In the genomic region with DNA sequence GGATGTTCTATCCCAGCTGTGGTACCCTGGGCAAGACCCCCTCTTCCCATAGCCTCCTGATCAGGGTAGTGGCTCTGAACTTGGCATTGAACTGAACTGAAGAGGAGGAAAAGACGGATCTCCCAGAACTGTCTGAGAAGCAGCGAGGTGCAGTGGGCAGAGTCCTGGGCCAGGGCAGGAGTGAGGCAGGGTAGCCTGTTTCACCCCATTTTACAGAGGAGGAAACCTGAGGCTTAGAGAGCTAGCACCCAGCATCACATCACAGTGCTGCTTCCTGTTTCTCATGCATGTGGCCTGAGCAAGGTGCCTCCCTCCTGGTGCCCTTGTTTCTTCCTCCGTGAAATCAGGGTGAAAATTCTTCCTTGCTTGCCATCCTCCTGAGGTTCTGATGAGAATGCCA, we compare ENCODE assay signal across 25 cellular contexts. TPM values are rescaled to one million over a fixed set of nuclear protein-coding genes. Genes with fewer than 3 reads are reported as not detected.
DNase-seq lines count a peak whose midpoint lies in the region; ATAC-seq and TF ChIP-seq lines count a peak whose summit lies in the region.
"Had no signal": no experiment of that assay in that cellular context is flagged by ENCODE, and none has a peak within 500 bp of the region (broad histone marks: within the 10 kb centered on the region; RNA-seq: fewer than 3 reads in every experiment).

No MANE protein-coding gene starts in this region.

- H2AK5ac ChIP-seq in H9 (ENCODE audit: insufficient read length, low read length) = no peak overlapping the region

- H3K27ac Mint-ChIP-seq in activated CD4-positive, alpha-beta T cell treated with anti-CD3 and anti-CD28 coated beads, Interleukin-2, amount 10 ng/mL, durations not matched to agents 24 days and 14 days = peak overlapping the region; percentile 42
- peak overlapping the region in 2 of 3 experiments; percentile 35 to 49; a peak in 3 of 7 replicates for H3K27ac Mint-ChIP-seq in H9
- peak overlapping the region; percentile 91 for H3K27ac Mint-ChIP-seq in central memory CD8-positive, alpha-beta T cell (ENCODE audit: low read depth)
- peak overlapping the region; percentile 51 for H3K27ac Mint-ChIP-seq in nephron progenitor cell
- H3K27ac Mint-ChIP-seq in stimulated activated naive B cell treated with anti-CD40 and anti-IgM and Interleukin-4, amounts not matched to agents 10 μg/mL and 1 μg/mL and 100 μg/mL, for 72 hours = no peak overlapping the region

- H3K18ac ChIP-seq in H9 (ENCODE audit: insufficient read length, low read depth, low read length) = no peak overlapping the region

- H3K27me3 ChIP-seq in H9 (ENCODE audit: insufficient read depth, low read length) (no peaks in the 10 kb centered on the region), body of pancreas (no peaks in the 10 kb centered on the region)
- H3K27me3 ChIP-seq: cardiac muscle cell, hepatocyte, testis had no signal

- H4K8ac ChIP-seq in H9 (replicated peaks; ENCODE audit: insufficient read length, low read depth, low read length) = no peak overlapping the region

- no peak overlapping the region for H2BK120ac ChIP-seq in H9 (ENCODE audit: low read depth, low read length, poor library complexity, severe bottlenecking)

- no peak overlapping the region for H3K4me3 Mint-ChIP-seq in activated CD4-positive, alpha-beta T cell treated with anti-CD3 and anti-CD28 coated beads, Interleukin-2, amount 10 ng/mL, durations not matched to agents 24 days and 14 days
- H3K4me3 Mint-ChIP-seq in H9 (no peak overlapping the region; a peak in 1 of 5 replicates), nephron progenitor cell (no peak overlapping the region)
- H3K4me3 Mint-ChIP-seq in central memory CD8-positive, alpha-beta T cell = peak overlapping the region; percentile 12
- no peak overlapping the region for H3K4me3 Mint-ChIP-seq in stimulated activated naive B cell treated with anti-CD40 and anti-IgM and Interleukin-4, amounts not matched to agents 10 μg/mL and 1 μg/mL and 100 μg/mL, for 72 hours

- H2BK20ac ChIP-seq in H9 (ENCODE audit: low read depth, low read length, poor library complexity, severe bottlenecking) = no peak overlapping the region

- H4K5ac ChIP-seq in H9 (ENCODE audit: insufficient read length, low read depth, low read length) = no peak overlapping the region

- H3K36me3 ChIP-seq in body of pancreas (replicated peaks in 1 of 2; ENCODE audit: insufficient read depth in 1 of 2, low read depth in 2 of 2) = peaks cover 0 to 1% of the 10 kb centered on the region in 2 donors

- no peaks in the 10 kb centered on the region for H3K23me2 ChIP-seq in H9 (ENCODE audit: insufficient read length, low read depth, low read length, poor library complexity, severe bottlenecking)

- H3K9ac ChIP-seq in H9 (ENCODE audit: extremely low read depth, insufficient read length, low read length) = no peak overlapping the region

- no peak overlapping the region for H2BK12ac ChIP-seq in H9 (ENCODE audit: insufficient read length, low read depth, low read length)

- no peak overlapping the region for H3K4ac ChIP-seq in H9 (ENCODE audit: low read depth, low read length)

- no peak overlapping the region for H3K56ac ChIP-seq in H9 (ENCODE audit: insufficient read length, low read depth, low read length)

- H2BK5ac ChIP-seq in H9 (ENCODE audit: insufficient read length, low read length) = no peak overlapping the region

- no peak overlapping the region for H2AFZ ChIP-seq in H9 (ENCODE audit: low read length)
- H2AFZ ChIP-seq: hepatocyte had no signal

- peak; percentile 94 for ATAC-seq in central memory CD8-positive, alpha-beta T cell (replicated peaks; ENCODE audit: extremely low read depth, poor library complexity, severe bottlenecking)
- ATAC-seq in body of pancreas = no peak
- no peak for ATAC-seq in stimulated activated naive B cell treated with anti-CD40 and anti-IgM and Interleukin-4, amounts not matched to agents 10 μg/mL and 1 μg/mL and 100 μg/mL, for 72 hours (replicated peaks)
- ATAC-seq: HCT116, left ventricle myocardium superior, right cardiac atrium, Right ventricle myocardium inferior had no signal

- no peaks in the 10 kb centered on the region for H4K20me1 ChIP-seq in H9 (ENCODE audit: control insufficient read depth, insufficient read depth, insufficient read length)

- no peak overlapping the region for H3K4me2 ChIP-seq in H9 (ENCODE audit: insufficient read depth, insufficient read length, low read length)
- H3K4me2 ChIP-seq: hepatocyte had no signal

- TF ChIP-seq CTCF in H9 (conservative IDR thresholded peaks at IDR 0.05) (no peak), nephron progenitor cell (IDR thresholded peaks at IDR 0.05) (no peak), body of pancreas (IDR thresholded peaks at IDR 0.05) (no peak)

- no peak for DNase-seq in activated CD4-positive, alpha-beta T cell treated with anti-CD3 and anti-CD28 coated beads, Interleukin-2, amount 10 ng/mL, durations not matched to agents 24 days and 14 days
- no peak for DNase-seq in activated CD4-positive, alpha-beta T cell treated with anti-CD3 and anti-CD28 coated beads, Interleukin-2, amount 50 U/mL, for 4 hours
- no peak for DNase-seq in H9
- no peak for DNase-seq in central memory CD8-positive, alpha-beta T cell (ENCODE audit: low spot score in 2 of 2)
- DNase-seq in nephron progenitor cell = no peak
- DNase-seq in body of pancreas = no peak
- DNase-seq in NCI-H2196 (lab: John Stamatoyannopoulos, UW; ENCODE audit: unreplicated experiment) = no peak
- no peak for DNase-seq in stimulated activated naive B cell treated with anti-CD40 and anti-IgM and Interleukin-4, amounts not matched to agents 10 μg/mL and 1 μg/mL and 100 μg/mL, for 72 hours
- DNase-seq: Calu3, foreskin fibroblast, left ventricle myocardium superior, NCI-H1105 treated with DMSO at 0.1 percent for 48 hours, NCI-H526, right cardiac atrium, testis had no signal

- no peaks in the 10 kb centered on the region for H3K9me3 Mint-ChIP-seq in activated CD4-positive, alpha-beta T cell treated with anti-CD3 and anti-CD28 coated beads, Interleukin-2, amount 10 ng/mL, durations not matched to agents 24 days and 14 days
- no peaks in the 10 kb centered on the region for H3K9me3 Mint-ChIP-seq in H9
- H3K9me3 Mint-ChIP-seq in central memory CD8-positive, alpha-beta T cell = no peaks in the 10 kb centered on the region
- no peaks in the 10 kb centered on the region for H3K9me3 Mint-ChIP-seq in nephron progenitor cell
- H3K9me3 Mint-ChIP-seq in stimulated activated naive B cell treated with anti-CD40 and anti-IgM and Interleukin-4, amounts not matched to agents 10 μg/mL and 1 μg/mL and 100 μg/mL, for 72 hours = no peaks in the 10 kb centered on the region

- peaks cover 4% of the 10 kb centered on the region; the same call in 1 of the 2 replicates for H3K4me1 ChIP-seq in H9 (ENCODE audit: insufficient read depth, low read length)
- no peaks in the 10 kb centered on the region for H3K4me1 ChIP-seq in body of pancreas

- H2BK15ac ChIP-seq in H9 (ENCODE audit: low read depth, low read length) = no peak overlapping the region

- H3K4me1 Mint-ChIP-seq in activated CD4-positive, alpha-beta T cell treated with anti-CD3 and anti-CD28 coated beads, Interleukin-2, amount 10 ng/mL, durations not matched to agents 24 days and 14 days = peaks cover 17% of the 10 kb centered on the region
- H3K4me1 Mint-ChIP-seq in H9 (peaks cover 28 to 32% of the 10 kb centered on the region in 2 experiments), nephron progenitor cell (peaks cover 46% of the 10 kb centered on the region)
- H3K4me1 Mint-ChIP-seq in central memory CD8-positive, alpha-beta T cell = peaks cover 42% of the 10 kb centered on the region
- H3K4me1 Mint-ChIP-seq in stimulated activated naive B cell treated with anti-CD40 and anti-IgM and Interleukin-4, amounts not matched to agents 10 μg/mL and 1 μg/mL and 100 μg/mL, for 72 hours = peaks cover 26 to 42% of the 10 kb centered on the region in 2 donors

- no peak overlapping the region for H3K27ac ChIP-seq in H9 (ENCODE audit: insufficient read length, low read depth, low read length)
- no peak overlapping the region for H3K27ac ChIP-seq in body of pancreas
- H3K27ac ChIP-seq: cardiac muscle cell, epithelial cell of prostate, hepatocyte, testis had no signal

- no peak for TF ChIP-seq POLR2A in body of pancreas (IDR thresholded peaks at IDR 0.05)

- no peaks in the 10 kb centered on the region for H3K27me3 Mint-ChIP-seq in activated CD4-positive, alpha-beta T cell treated with anti-CD3 and anti-CD28 coated beads, Interleukin-2, amount 10 ng/mL, durations not matched to agents 24 days and 14 days
- H3K27me3 Mint-ChIP-seq in H9 (ENCODE audit: low read depth) (no peaks in the 10 kb centered on the region), nephron progenitor cell (ENCODE audit: low read depth, poor library complexity) (no peaks in the 10 kb centered on the region)
- no peaks in the 10 kb centered on the region for H3K27me3 Mint-ChIP-seq in central memory CD8-positive, alpha-beta T cell
- no peaks in the 10 kb centered on the region for H3K27me3 Mint-ChIP-seq in stimulated activated naive B cell treated with anti-CD40 and anti-IgM and Interleukin-4, amounts not matched to agents 10 μg/mL and 1 μg/mL and 100 μg/mL, for 72 hours

- H3K79me2 ChIP-seq in H9 (ENCODE audit: insufficient read depth, low read length) = no peaks in the 10 kb centered on the region

- H3K4me3 ChIP-seq in body of pancreas = no peak overlapping the region
- H3K4me3 ChIP-seq: cardiac muscle cell, hepatocyte, testis had no signal

- H3K23ac ChIP-seq in H9 (ENCODE audit: insufficient read length, low read depth, low read length) = no peak overlapping the region

- no peaks in the 10 kb centered on the region for H3K79me1 ChIP-seq in H9 (ENCODE audit: insufficient read depth, low read depth, low read length, poor library complexity, severe bottlenecking)

- no peaks in the 10 kb centered on the region for H3K9me3 ChIP-seq in H9 (ENCODE audit: control insufficient read depth, low read depth, low read length)
- no peaks in the 10 kb centered on the region for H3K9me3 ChIP-seq in body of pancreas
- H3K9me3 ChIP-seq: testis had no signal

- H3K36me3 Mint-ChIP-seq in activated CD4-positive, alpha-beta T cell treated with anti-CD3 and anti-CD28 coated beads, Interleukin-2, amount 10 ng/mL, durations not matched to agents 24 days and 14 days (ENCODE audit: low read depth) = peaks cover 3% of the 10 kb centered on the region
- H3K36me3 Mint-ChIP-seq in H9 (ENCODE audit: insufficient read depth in 1 of 3, low read depth in 3 of 3) = peaks cover 3 to 27% (median 12%) of the 10 kb centered on the region in 3 experiments
- peaks cover under 1% of the 10 kb centered on the region for H3K36me3 Mint-ChIP-seq in central memory CD8-positive, alpha-beta T cell (ENCODE audit: insufficient read depth)
- peaks cover 36% of the 10 kb centered on the region for H3K36me3 Mint-ChIP-seq in nephron progenitor cell (ENCODE audit: low read depth)
- peaks cover 14 to 26% of the 10 kb centered on the region in 2 donors for H3K36me3 Mint-ChIP-seq in stimulated activated naive B cell treated with anti-CD40 and anti-IgM and Interleukin-4, amounts not matched to agents 10 μg/mL and 1 μg/mL and 100 μg/mL, for 72 hours

- H3K14ac ChIP-seq in H9 (ENCODE audit: insufficient read depth, low read length) = no peak overlapping the region

- H3T11ph ChIP-seq in H9 (ENCODE audit: low read length) = no peak overlapping the region

- H4K91ac ChIP-seq in H9 (ENCODE audit: insufficient read length, low read depth, low read length) = no peak overlapping the region

- no CpG with 5 or more reads among the region's 3 CpGs for WGBS in H9 (ENCODE audit: extremely low coverage, insufficient read length, low lambda C conversion rate)
- 80 to 87% methylated on average over 3 of the region's 3 CpGs for WGBS in body of pancreas, 2 donors

- intact Hi-C loops in activated CD4-positive, alpha-beta T cell treated with anti-CD3 and anti-CD28 coated beads, Interleukin-2, amount 10 ng/mL, durations not matched to agents 24 days and 14 days (cut with micrococcal nuclease) = no loop called here
- intact Hi-C loops in body of pancreas (cut with DNase I) = no loop called here

RNA-seq across cellular contexts. Expression of a gene that starts 17.1 kb away (rescaled TPM):
- total RNA-seq in activated CD4-positive, alpha-beta T cell treated with anti-CD3 and anti-CD28 coated beads, Interleukin-2, amount 10 ng/mL, durations not matched to agents 24 days and 14 days = 12.9 and 13.3 TPM in 2 replicates
- total RNA-seq in H9 (2021) (18.7 and 19.4 TPM in 2 replicates), body of pancreas (10 to 100 TPM in 1 of 2 donors, 1 to 10 TPM in 1; 7.9 to 17.9 TPM)

RNA-seq across cellular contexts. Expression of a gene that starts 47.5 kb away (rescaled TPM):
- total RNA-seq in activated CD4-positive, alpha-beta T cell treated with anti-CD3 and anti-CD28 coated beads, Interleukin-2, amount 10 ng/mL, durations not matched to agents 24 days and 14 days = not detected in 2 replicates
- total RNA-seq in H9 (2021) (not detected in 2 replicates), body of pancreas (not detected)
- total RNA-seq: A172, Calu3, cardiac muscle cell, dermis microvascular lymphatic vessel endothelial cell, hepatocyte, left ventricle myocardium superior, mucosa of gallbladder, OCI-LY7, omental fat pad, right cardiac atrium, Right ventricle myocardium inferior had no signal
